In genomic region chr11:57530596-57531507, GRCh38 we compare ENCODE assay signal across 1 cellular context.
TF ChIP-seq lines count a peak whose summit lies in the region.

A gene with protein sequence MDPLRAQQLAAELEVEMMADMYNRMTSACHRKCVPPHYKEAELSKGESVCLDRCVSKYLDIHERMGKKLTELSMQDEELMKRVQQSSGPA (minus strand): TSS chr11:57530754. CDS start chr11:57530189, 565 bp downstream.

TF ChIP-seq in HepG2, 621 proteins besides CTCF, POLR2A, EP300 and RAD21 (continued from another document and continues in another):
- peak; percentile 65; the same call in 1 of the 2 replicates for TF ChIP-seq HNF1B (CRISPR knock-in tag; IDR thresholded peaks at IDR 0.05)
- peak; percentile 80 for TF ChIP-seq ZNF331 (CRISPR knock-in tag; IDR thresholded peaks at IDR 0.05)
- peak; percentile 84; the same call in 1 of the 2 replicates for TF ChIP-seq SPEN (CRISPR knock-in tag; IDR thresholded peaks at IDR 0.05; ENCODE audit: low read depth)
- peak; percentile 25; the same call in 1 of the 2 replicates for TF ChIP-seq NFKBIZ (CRISPR knock-in tag; IDR thresholded peaks at IDR 0.05)
- no peak for TF ChIP-seq ZNF546 (CRISPR knock-in tag; conservative IDR thresholded peaks at IDR 0.05)
- TF ChIP-seq DMAP1 (CRISPR knock-in tag; IDR thresholded peaks at IDR 0.05): peak; percentile 88; the same call in 1 of the 2 replicates
- TF ChIP-seq, protein P1, sequence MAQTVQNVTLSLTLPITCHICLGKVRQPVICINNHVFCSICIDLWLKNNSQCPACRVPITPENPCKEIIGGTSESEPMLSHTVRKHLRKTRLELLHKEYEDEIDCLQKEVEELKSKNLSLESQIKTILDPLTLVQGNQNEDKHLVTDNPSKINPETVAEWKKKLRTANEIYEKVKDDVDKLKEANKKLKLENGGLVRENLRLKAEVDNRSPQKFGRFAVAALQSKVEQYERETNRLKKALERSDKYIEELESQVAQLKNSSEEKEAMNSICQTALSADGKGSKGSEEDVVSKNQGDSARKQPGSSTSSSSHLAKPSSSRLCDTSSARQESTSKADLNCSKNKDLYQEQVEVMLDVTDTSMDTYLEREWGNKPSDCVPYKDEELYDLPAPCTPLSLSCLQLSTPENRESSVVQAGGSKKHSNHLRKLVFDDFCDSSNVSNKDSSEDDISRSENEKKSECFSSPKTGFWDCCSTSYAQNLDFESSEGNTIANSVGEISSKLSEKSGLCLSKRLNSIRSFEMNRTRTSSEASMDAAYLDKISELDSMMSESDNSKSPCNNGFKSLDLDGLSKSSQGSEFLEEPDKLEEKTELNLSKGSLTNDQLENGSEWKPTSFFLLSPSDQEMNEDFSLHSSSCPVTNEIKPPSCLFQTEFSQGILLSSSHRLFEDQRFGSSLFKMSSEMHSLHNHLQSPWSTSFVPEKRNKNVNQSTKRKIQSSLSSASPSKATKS (CRISPR knock-in tag; IDR thresholded peaks at IDR 0.05): peak; percentile 83
- no peak; the same call in 1 of the 2 replicates for TF ChIP-seq ZNF816 (CRISPR knock-in tag; IDR thresholded peaks at IDR 0.05; ENCODE audit: borderline replicate concordance)
- 0 out of 2 replicates have a peak, but pooled peaks have one; percentile 29 for TF ChIP-seq ZNF205 (CRISPR knock-in tag; IDR thresholded peaks at IDR 0.05)
- TF ChIP-seq THAP7 (CRISPR knock-in tag; IDR thresholded peaks at IDR 0.05): peak; percentile 52; the same call in 1 of the 2 replicates
- no peak for TF ChIP-seq ZNF234 (CRISPR knock-in tag; conservative IDR thresholded peaks at IDR 0.05)
- TF ChIP-seq, protein P2, sequence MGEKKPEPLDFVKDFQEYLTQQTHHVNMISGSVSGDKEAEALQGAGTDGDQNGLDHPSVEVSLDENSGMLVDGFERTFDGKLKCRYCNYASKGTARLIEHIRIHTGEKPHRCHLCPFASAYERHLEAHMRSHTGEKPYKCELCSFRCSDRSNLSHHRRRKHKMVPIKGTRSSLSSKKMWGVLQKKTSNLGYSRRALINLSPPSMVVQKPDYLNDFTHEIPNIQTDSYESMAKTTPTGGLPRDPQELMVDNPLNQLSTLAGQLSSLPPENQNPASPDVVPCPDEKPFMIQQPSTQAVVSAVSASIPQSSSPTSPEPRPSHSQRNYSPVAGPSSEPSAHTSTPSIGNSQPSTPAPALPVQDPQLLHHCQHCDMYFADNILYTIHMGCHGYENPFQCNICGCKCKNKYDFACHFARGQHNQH (CRISPR knock-in tag; IDR thresholded peaks at IDR 0.05): peak; percentile 92
- TF ChIP-seq SP5 (CRISPR knock-in tag; IDR thresholded peaks at IDR 0.05; ENCODE audit: borderline replicate concordance, low read depth): peak; percentile 52; the same call in 1 of the 2 replicates
- TF ChIP-seq RFX5 (IDR thresholded peaks at IDR 0.05; ENCODE audit: low read depth, low read length): 0 out of 2 replicates have a peak, but pooled peaks have one; percentile 10
- peak; percentile 79; the same call in 1 of the 2 replicates for TF ChIP-seq MED13 (CRISPR knock-in tag; IDR thresholded peaks at IDR 0.05)
- peak; percentile 76 for TF ChIP-seq NFYB (CRISPR knock-in tag; IDR thresholded peaks at IDR 0.05)
- TF ChIP-seq, protein P3, sequence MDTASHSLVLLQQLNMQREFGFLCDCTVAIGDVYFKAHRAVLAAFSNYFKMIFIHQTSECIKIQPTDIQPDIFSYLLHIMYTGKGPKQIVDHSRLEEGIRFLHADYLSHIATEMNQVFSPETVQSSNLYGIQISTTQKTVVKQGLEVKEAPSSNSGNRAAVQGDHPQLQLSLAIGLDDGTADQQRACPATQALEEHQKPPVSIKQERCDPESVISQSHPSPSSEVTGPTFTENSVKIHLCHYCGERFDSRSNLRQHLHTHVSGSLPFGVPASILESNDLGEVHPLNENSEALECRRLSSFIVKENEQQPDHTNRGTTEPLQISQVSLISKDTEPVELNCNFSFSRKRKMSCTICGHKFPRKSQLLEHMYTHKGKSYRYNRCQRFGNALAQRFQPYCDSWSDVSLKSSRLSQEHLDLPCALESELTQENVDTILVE (CRISPR knock-in tag; IDR thresholded peaks at IDR 0.05): peak; percentile 70
- TF ChIP-seq ZFP36L1 (CRISPR knock-in tag; IDR thresholded peaks at IDR 0.05): peak; percentile 58; the same call in 1 of the 2 replicates
- no peak for TF ChIP-seq ARNT2 (CRISPR knock-in tag; IDR thresholded peaks at IDR 0.05; ENCODE audit: low read depth)
- TF ChIP-seq ZNF34 (CRISPR knock-in tag; IDR thresholded peaks at IDR 0.05; ENCODE audit: borderline replicate concordance): no peak
- no peak for TF ChIP-seq KDM4B (CRISPR knock-in tag; IDR thresholded peaks at IDR 0.05)
- peak; percentile 47; the same call in 1 of the 2 replicates for TF ChIP-seq KDM3A (CRISPR knock-in tag; IDR thresholded peaks at IDR 0.05; ENCODE audit: low read depth)
- TF ChIP-seq HOXA3 (CRISPR knock-in tag; IDR thresholded peaks at IDR 0.05): peak; percentile 84
- TF ChIP-seq YEATS2 (CRISPR knock-in tag; IDR thresholded peaks at IDR 0.05; ENCODE audit: borderline replicate concordance): peak; percentile 96
- TF ChIP-seq, protein P4, sequence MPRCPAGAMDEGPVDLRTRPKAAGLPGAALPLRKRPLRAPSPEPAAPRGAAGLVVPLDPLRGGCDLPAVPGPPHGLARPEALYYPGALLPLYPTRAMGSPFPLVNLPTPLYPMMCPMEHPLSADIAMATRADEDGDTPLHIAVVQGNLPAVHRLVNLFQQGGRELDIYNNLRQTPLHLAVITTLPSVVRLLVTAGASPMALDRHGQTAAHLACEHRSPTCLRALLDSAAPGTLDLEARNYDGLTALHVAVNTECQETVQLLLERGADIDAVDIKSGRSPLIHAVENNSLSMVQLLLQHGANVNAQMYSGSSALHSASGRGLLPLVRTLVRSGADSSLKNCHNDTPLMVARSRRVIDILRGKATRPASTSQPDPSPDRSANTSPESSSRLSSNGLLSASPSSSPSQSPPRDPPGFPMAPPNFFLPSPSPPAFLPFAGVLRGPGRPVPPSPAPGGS (CRISPR knock-in tag; IDR thresholded peaks at IDR 0.05): 0 out of 2 replicates have a peak, but pooled peaks have one; percentile 19
- TF ChIP-seq ZBTB38 (CRISPR knock-in tag; IDR thresholded peaks at IDR 0.05): no peak
- TF ChIP-seq, protein P5, sequence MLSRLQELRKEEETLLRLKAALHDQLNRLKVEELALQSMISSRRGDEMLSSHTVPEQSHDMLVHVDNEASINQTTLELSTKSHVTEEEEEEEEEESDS (CRISPR knock-in tag; IDR thresholded peaks at IDR 0.05; ENCODE audit: borderline replicate concordance): 0 out of 2 replicates have a peak, but pooled peaks have one; percentile 46
- 0 out of 2 replicates have a peak, but pooled peaks have one; percentile 59 for TF ChIP-seq DDIT3 (CRISPR knock-in tag; IDR thresholded peaks at IDR 0.05)
- peak; percentile 53; the same call in 1 of the 2 replicates for TF ChIP-seq MLX (CRISPR knock-in tag; IDR thresholded peaks at IDR 0.05)
- TF ChIP-seq GMEB2 (CRISPR knock-in tag; IDR thresholded peaks at IDR 0.05; ENCODE audit: low read depth): peak; percentile 36; the same call in 1 of the 2 replicates
- TF ChIP-seq, protein P6, sequence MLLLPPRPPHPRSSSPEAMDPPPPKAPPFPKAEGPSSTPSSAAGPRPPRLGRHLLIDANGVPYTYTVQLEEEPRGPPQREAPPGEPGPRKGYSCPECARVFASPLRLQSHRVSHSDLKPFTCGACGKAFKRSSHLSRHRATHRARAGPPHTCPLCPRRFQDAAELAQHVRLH (CRISPR knock-in tag; IDR thresholded peaks at IDR 0.05; ENCODE audit: borderline replicate concordance, low read depth): peak; percentile 64; the same call in 1 of the 2 replicates
- no peak; the same call in 1 of the 2 replicates for TF ChIP-seq ZNF549 (CRISPR knock-in tag; IDR thresholded peaks at IDR 0.05)
- TF ChIP-seq, protein P7, sequence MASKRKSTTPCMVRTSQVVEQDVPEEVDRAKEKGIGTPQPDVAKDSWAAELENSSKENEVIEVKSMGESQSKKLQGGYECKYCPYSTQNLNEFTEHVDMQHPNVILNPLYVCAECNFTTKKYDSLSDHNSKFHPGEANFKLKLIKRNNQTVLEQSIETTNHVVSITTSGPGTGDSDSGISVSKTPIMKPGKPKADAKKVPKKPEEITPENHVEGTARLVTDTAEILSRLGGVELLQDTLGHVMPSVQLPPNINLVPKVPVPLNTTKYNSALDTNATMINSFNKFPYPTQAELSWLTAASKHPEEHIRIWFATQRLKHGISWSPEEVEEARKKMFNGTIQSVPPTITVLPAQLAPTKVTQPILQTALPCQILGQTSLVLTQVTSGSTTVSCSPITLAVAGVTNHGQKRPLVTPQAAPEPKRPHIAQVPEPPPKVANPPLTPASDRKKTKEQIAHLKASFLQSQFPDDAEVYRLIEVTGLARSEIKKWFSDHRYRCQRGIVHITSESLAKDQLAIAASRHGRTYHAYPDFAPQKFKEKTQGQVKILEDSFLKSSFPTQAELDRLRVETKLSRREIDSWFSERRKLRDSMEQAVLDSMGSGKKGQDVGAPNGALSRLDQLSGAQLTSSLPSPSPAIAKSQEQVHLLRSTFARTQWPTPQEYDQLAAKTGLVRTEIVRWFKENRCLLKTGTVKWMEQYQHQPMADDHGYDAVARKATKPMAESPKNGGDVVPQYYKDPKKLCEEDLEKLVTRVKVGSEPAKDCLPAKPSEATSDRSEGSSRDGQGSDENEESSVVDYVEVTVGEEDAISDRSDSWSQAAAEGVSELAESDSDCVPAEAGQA (IDR thresholded peaks at IDR 0.05; ENCODE audit: low read depth): no peak
- TF ChIP-seq, protein P7 (CRISPR knock-in tag; IDR thresholded peaks at IDR 0.05; ENCODE audit: borderline replicate concordance): peak; percentile 84; the same call in 1 of the 2 replicates
- TF ChIP-seq ZNF274 (CRISPR knock-in tag; IDR thresholded peaks at IDR 0.05): peak; percentile 13; the same call in 1 of the 2 replicates
- TF ChIP-seq RBM22 (optimal IDR thresholded peaks at IDR 0.05; ENCODE audit: low read length): no peak
- TF ChIP-seq HMG20B (CRISPR knock-in tag; conservative IDR thresholded peaks at IDR 0.05): 0 out of 2 replicates have a peak, but pooled peaks have one; percentile 55
- TF ChIP-seq, protein P8, sequence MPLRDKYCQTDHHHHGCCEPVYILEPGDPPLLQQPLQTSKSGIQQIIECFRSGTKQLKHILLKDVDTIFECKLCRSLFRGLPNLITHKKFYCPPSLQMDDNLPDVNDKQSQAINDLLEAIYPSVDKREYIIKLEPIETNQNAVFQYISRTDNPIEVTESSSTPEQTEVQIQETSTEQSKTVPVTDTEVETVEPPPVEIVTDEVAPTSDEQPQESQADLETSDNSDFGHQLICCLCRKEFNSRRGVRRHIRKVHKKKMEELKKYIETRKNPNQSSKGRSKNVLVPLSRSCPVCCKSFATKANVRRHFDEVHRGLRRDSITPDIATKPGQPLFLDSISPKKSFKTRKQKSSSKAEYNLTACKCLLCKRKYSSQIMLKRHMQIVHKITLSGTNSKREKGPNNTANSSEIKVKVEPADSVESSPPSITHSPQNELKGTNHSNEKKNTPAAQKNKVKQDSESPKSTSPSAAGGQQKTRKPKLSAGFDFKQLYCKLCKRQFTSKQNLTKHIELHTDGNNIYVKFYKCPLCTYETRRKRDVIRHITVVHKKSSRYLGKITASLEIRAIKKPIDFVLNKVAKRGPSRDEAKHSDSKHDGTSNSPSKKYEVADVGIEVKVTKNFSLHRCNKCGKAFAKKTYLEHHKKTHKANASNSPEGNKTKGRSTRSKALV (CRISPR knock-in tag; IDR thresholded peaks at IDR 0.05): peak; percentile 69; the same call in 1 of the 2 replicates
